ENCODE assay signal across 8 cellular contexts in genomic region chr17:74433421-74434121, GRCh38. TPM values are rescaled to one million over a fixed set of nuclear protein-coding genes. Genes with fewer than 3 reads are reported as not detected.
DNase-seq lines count a peak whose midpoint lies in the region; ATAC-seq and TF ChIP-seq lines count a peak whose summit lies in the region.
"Had no signal": no experiment of that assay in that cellular context is flagged by ENCODE, and none has a peak within 500 bp of the region (broad histone marks: within the 10 kb centered on the region; RNA-seq: fewer than 3 reads in every experiment).

No MANE protein-coding gene starts in this region.

- H2AFZ ChIP-seq in PC-9, result no peak overlapping the region

- H3K27ac Mint-ChIP-seq in mesothelial cell of epicardium, result peak overlapping the region; percentile 68

- peaks cover 26% of the 10 kb centered on the region for H3K4me1 Mint-ChIP-seq in mesothelial cell of epicardium

- H3F3A ChIP-seq in PC-9 (ENCODE audit: insufficient read depth, low read depth), result peaks cover 21% of the 10 kb centered on the region

- peaks cover 9% of the 10 kb centered on the region; the same call in 1 of the 2 replicates for H3K36me3 ChIP-seq in PC-9 (ENCODE audit: low read depth)
- H3K36me3 ChIP-seq in esophagus muscularis mucosa, result no peaks in the 10 kb centered on the region
- H3K36me3 ChIP-seq in transverse colon, result no peaks in the 10 kb centered on the region

- intact Hi-C loops in PC-9 (cut with micrococcal nuclease; ENCODE audit: unreplicated experiment), result no loop called here
- intact Hi-C loops in esophagus muscularis mucosa (cut with DNase I), result no loop called here
- intact Hi-C loops in transverse colon (cut with DNase I; ENCODE audit: low total_unique reads), result loop anchor here (10.0 kb wide), 1 partner anchor 1331 kb away; the partner anchor contains the start of gene GALK1

- in situ Hi-C loops in transverse colon (cut with MboI; ENCODE audit: low pct_ligation_motif_present in 1 of 4, low pct_unique_long_range_greater_than_20kb in 1 of 4, low sequenced_read_pairs in 3 of 4), result no loop called here

- H3K9me3 ChIP-seq in PC-9 (ENCODE audit: insufficient read depth, low read depth) (peaks cover 12% of the 10 kb centered on the region), esophagus muscularis mucosa (peaks cover 0 to 12% (median 8%) of the 10 kb centered on the region in 4 donors), transverse colon (peaks cover 0 to 7% of the 10 kb centered on the region in 2 donors)

- no peak for DNase-seq in PC-9
- DNase-seq in esophagus muscularis mucosa (ENCODE audit: extremely low spot score), result no peak
- no peak for DNase-seq in mesothelial cell of epicardium (ENCODE audit: low spot score in 2 of 2, unreplicated experiment in 2 of 2)
- DNase-seq in transverse colon, result no peak
- no peak for DNase-seq in NOMO-1 (lab: John Stamatoyannopoulos, UW; ENCODE audit: unreplicated experiment in 2 of 2)
- DNase-seq: activated effector memory CD4-positive, alpha-beta T cell treated with anti-CD3 and anti-CD28 coated beads, Interleukin-2, amount 50 U/mL, for 16 hours had no signal

- BruUV-seq in PC-9 (replicated peaks; lab: Mats Ljungman, UMichigan), result no TSS peak

- no peaks in the 10 kb centered on the region for H3K9me2 ChIP-seq in PC-9 (ENCODE audit: insufficient read depth)

- H3K27ac ChIP-seq in PC-9 (no peak overlapping the region), esophagus muscularis mucosa (replicated peaks in 1 of 4) (peak overlapping the region in 2 of 4 donors; percentile 88 to 89), transverse colon (peak overlapping the region; percentile 4 to 96 (median 93))

- ATAC-seq in GM21723 (IDR thresholded peaks at IDR 0.05; ENCODE audit: unreplicated experiment) (no peak), HG02870 (IDR thresholded peaks at IDR 0.05; ENCODE audit: unreplicated experiment) (no peak)

- CTCF ChIA-PET in PC-9 (lab: Charles Lee), result no interaction called here

- H3K4me3 Mint-ChIP-seq in mesothelial cell of epicardium, result peak overlapping the region; percentile 80

- WGBS in esophagus muscularis mucosa, result 54% methylated on average over 14 of the region's 17 CpGs
- WGBS in transverse colon (ENCODE audit: low coverage in 1 of 2), 2 donors, result 65 to 80% methylated on average over 1 to 15 of the region's 17 CpGs

- peaks cover 4% of the 10 kb centered on the region for H3K27me3 Mint-ChIP-seq in mesothelial cell of epicardium (ENCODE audit: low read depth)

- POLR2A ChIA-PET in PC-9 (lab: Charles Lee; ENCODE audit: unreplicated experiment), result interaction anchor here (0.6 kb wide), 1 partner anchor 20 kb away, joined by 6 read pairs; no protein-coding TSS in a partner anchor

- peaks cover 9% of the 10 kb centered on the region for H3K9me3 Mint-ChIP-seq in mesothelial cell of epicardium

- H3K27me3 ChIP-seq in PC-9 (ENCODE audit: insufficient read depth, low read depth), result no peaks in the 10 kb centered on the region
- peaks cover 0 to 32% (median 11%) of the 10 kb centered on the region in 4 donors for H3K27me3 ChIP-seq in esophagus muscularis mucosa
- no peaks in the 10 kb centered on the region for H3K27me3 ChIP-seq in transverse colon

- TF ChIP-seq POLR2A in esophagus muscularis mucosa (IDR thresholded peaks at IDR 0.05; ENCODE audit: low read depth) (no peak), transverse colon (IDR thresholded peaks at IDR 0.05) (no peak)

- TF ChIP-seq CTCF in PC-9 (conservative IDR thresholded peaks at IDR 0.05) (no peak), esophagus muscularis mucosa (IDR thresholded peaks at IDR 0.05) (no peak), mesothelial cell of epicardium (IDR thresholded peaks at IDR 0.05; ENCODE audit: unreplicated experiment) (no peak), transverse colon (IDR thresholded peaks at IDR 0.05) (no peak)

- TF ChIP-seq EP300 in esophagus muscularis mucosa (IDR thresholded peaks at IDR 0.05) (no peak), transverse colon (IDR thresholded peaks at IDR 0.05; ENCODE audit: low read depth) (no peak)

- H3K4me3 ChIP-seq in PC-9, result no peak overlapping the region
- peak overlapping the region; percentile 61 to 72 (median 66) for H3K4me3 ChIP-seq in esophagus muscularis mucosa
- peak overlapping the region in 3 of 4 donors; percentile 58 to 77 (median 65) for H3K4me3 ChIP-seq in transverse colon

- peaks cover 10% of the 10 kb centered on the region for H4K20me1 ChIP-seq in PC-9 (ENCODE audit: insufficient read depth)

- peaks cover 13% of the 10 kb centered on the region; the same call in 1 of the 2 replicates for H3K79me2 ChIP-seq in PC-9 (ENCODE audit: low read depth)

- peaks cover 2% of the 10 kb centered on the region for H3K36me3 Mint-ChIP-seq in mesothelial cell of epicardium

- H3K4me1 ChIP-seq in PC-9 (replicated peaks; ENCODE audit: insufficient read depth) (peaks cover 10% of the 10 kb centered on the region), esophagus muscularis mucosa (peaks cover 21 to 48% (median 44%) of the 10 kb centered on the region in 4 donors), transverse colon (peaks cover 9 to 72% (median 46%) of the 10 kb centered on the region in 4 donors)

- H3K4me2 ChIP-seq in PC-9, result 0 out of 2 replicates have a peak overlapping the region, but pooled peaks have one; percentile 85

RNA-seq across cellular contexts. Expression of gene GPRC5C, which starts 1.7 kb away (rescaled TPM):
- total RNA-seq in PC-9 (2021) (27.9 and 32.4 TPM in 2 replicates), esophagus muscularis mucosa (10 to 100 TPM; 12.6 to 23.6 (median 14.5) TPM), mesothelial cell of epicardium (37.2 to 44.2 TPM (median 38.7 TPM) in 3 replicates), transverse colon (100 to 1,000 TPM in 3 of 4 donors, 10 to 100 TPM in 1; 62.5 to 263 (median 174) TPM)

RNA-seq across cellular contexts. Expression of gene CD300A, which starts 32.9 kb away (rescaled TPM):
- total RNA-seq in PC-9 (2021) (not detected in 2 replicates), esophagus muscularis mucosa (1 to 10 TPM; 1.2 to 4.1 (median 2.4) TPM), mesothelial cell of epicardium (not detected in 3 replicates), transverse colon (1 to 10 TPM in 2 of 4 donors, not detected in 2; 3.1 to 5.1 TPM)
